Comparison of ENCODE assay signal across 1 cellular context in genomic region chr17:36864230-36864629, GRCh38.
TF ChIP-seq lines count a peak whose summit lies in the region.

No MANE protein-coding gene starts in this region.

TF ChIP-seq in GM23338, 12 proteins besides CTCF, POLR2A, EP300 and RAD21 (continued from another document):
- TF ChIP-seq ZNF462 (CRISPR knock-in tag; IDR thresholded peaks at IDR 0.05) (no peak), CREB1 (CRISPR knock-in tag; IDR thresholded peaks at IDR 0.05; ENCODE audit: low read depth) (no peak), ZNF114 (CRISPR knock-in tag; IDR thresholded peaks at IDR 0.05) (no peak), JUNB (IDR thresholded peaks at IDR 0.05; ENCODE audit: unreplicated experiment) (no peak), ETS1 (IDR thresholded peaks at IDR 0.05) (no peak), STAT1 (IDR thresholded peaks at IDR 0.05; ENCODE audit: unreplicated experiment) (no peak), REST (IDR thresholded peaks at IDR 0.05; ENCODE audit: unreplicated experiment) (no peak), EZH2 (IDR thresholded peaks at IDR 0.05; ENCODE audit: low read depth, unreplicated experiment) (no peak), POLR2AphosphoS5 (IDR thresholded peaks at IDR 0.05; ENCODE audit: low read depth) (no peak), ZNF331 (CRISPR knock-in tag; IDR thresholded peaks at IDR 0.05; ENCODE audit: low read depth) (no peak)
